Comparison of ENCODE assay signal across 2 cellular contexts in genomic region chr9:96361668-96362067, GRCh38.
TF ChIP-seq lines count a peak whose summit lies in the region.

No MANE protein-coding gene starts in this region.

TF ChIP-seq in HEK293, 187 proteins besides CTCF, POLR2A, EP300 and RAD21:
- TF ChIP-seq KLF7 (tag by site-specific recombination; IDR thresholded peaks at IDR 0.05; ENCODE audit: borderline replicate concordance) (no peak), ZNF548 (tag by site-specific recombination; IDR thresholded peaks at IDR 0.05) (peak; percentile 61; the same call in 1 of the 2 replicates)

TF ChIP-seq in HepG2, 621 proteins besides CTCF, POLR2A, EP300 and RAD21:
- TF ChIP-seq MAX (IDR thresholded peaks at IDR 0.05) = no peak
